1 cellular context compared by ENCODE assay signal in genomic region chrX:81195712-81196111, GRCh38.
TF ChIP-seq lines count a peak whose summit lies in the region.

No MANE protein-coding gene starts in this region.

TF ChIP-seq in HepG2, 621 proteins besides CTCF, POLR2A, EP300 and RAD21 (continued from another document):
- no peak for TF ChIP-seq FOXM1 (CRISPR knock-in tag; IDR thresholded peaks at IDR 0.05)
- TF ChIP-seq ZNF720 (CRISPR knock-in tag; IDR thresholded peaks at IDR 0.05): no peak
- no peak for TF ChIP-seq HDAC2 (CRISPR knock-in tag; IDR thresholded peaks at IDR 0.05)
- TF ChIP-seq NFKBIZ (CRISPR knock-in tag; IDR thresholded peaks at IDR 0.05): no peak
- TF ChIP-seq EEA1 (CRISPR knock-in tag; IDR thresholded peaks at IDR 0.05; ENCODE audit: borderline replicate concordance): no peak
- TF ChIP-seq BRCA1 (CRISPR knock-in tag; IDR thresholded peaks at IDR 0.05): no peak
TF ChIP-seq in HepG2: peak in this region for 0.
